Comparison of ENCODE assay signal across 15 cellular contexts in the genomic region with DNA sequence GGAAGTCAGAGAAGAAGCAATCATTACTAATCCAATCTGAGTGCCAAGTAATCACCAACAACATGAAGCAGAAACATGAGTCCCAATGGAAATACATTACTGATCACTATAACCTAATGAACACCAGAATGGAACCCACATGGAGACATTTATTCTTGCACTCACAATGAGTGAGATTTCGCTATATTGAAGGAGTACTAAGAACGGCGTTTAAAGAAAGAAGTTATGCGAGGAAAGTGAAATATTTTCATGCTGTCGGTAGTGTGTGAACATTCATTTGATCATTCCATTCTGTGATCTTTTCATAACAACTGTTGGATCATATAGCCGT.
DNase-seq lines count a peak whose midpoint lies in the region; ATAC-seq, FAIRE-seq and TF ChIP-seq lines count a peak whose summit lies in the region.
"Had no signal": no experiment of that assay in that cellular context is flagged by ENCODE, and none has a peak within 500 bp of the region (broad histone marks: within the 10 kb centered on the region; RNA-seq: fewer than 3 reads in every experiment).

No MANE protein-coding gene starts in this region.

- no peak for TF ChIP-seq RAD21 in HepG2 (CRISPR knock-in tag; IDR thresholded peaks at IDR 0.05)

- H3K9ac ChIP-seq in HepG2 (ENCODE audit: insufficient read depth, low read depth, low read length) (no peak overlapping the region), SK-N-MC (ENCODE audit: insufficient read length) (no peak overlapping the region)

- TF ChIP-seq POLR2A in HepG2 (IDR thresholded peaks at IDR 0.05; ENCODE audit: insufficient read depth in 1 of 2, low read depth in 2 of 2, low read length in 2 of 2) = no peak
- TF ChIP-seq POLR2A in right lobe of liver (IDR thresholded peaks at IDR 0.05) = no peak
- TF ChIP-seq POLR2A in suprapubic skin (IDR thresholded peaks at IDR 0.05) = no peak

- in situ Hi-C loops in HepG2 (cut with HindIII; ENCODE audit: extremely low pct_ligation_motif_present, low pct_unique_long_range_greater_than_20kb) = loop anchor here (25.0 kb wide), 1 partner anchor 731 kb away; no protein-coding TSS in a partner anchor

- 48% methylated on average over 6 of the region's 6 CpGs for WGBS in HepG2 (ENCODE audit: low lambda C conversion rate)
- 30% methylated on average over 6 of the region's 6 CpGs for WGBS in right lobe of liver (ENCODE audit: insufficient coverage, low coverage, low lambda C conversion rate, missing lambda C conversion rate)
- 77% methylated on average over 6 of the region's 6 CpGs for WGBS in suprapubic skin

- no peaks in the 10 kb centered on the region for H3K27me3 Mint-ChIP-seq in mesothelial cell of epicardium (ENCODE audit: low read depth)
- H3K27me3 Mint-ChIP-seq in naive thymus-derived CD8-positive, alpha-beta T cell = peaks cover 2 to 25% (median 6%) of the 10 kb centered on the region in 5 donors

- H3K79me2 ChIP-seq in HepG2 (ENCODE audit: insufficient read depth, low read length) = no peaks in the 10 kb centered on the region

- H3K4me3 ChIP-seq in HepG2 (replicated peaks in 1 of 3; ENCODE audit: insufficient read depth in 1 of 3, low read depth in 2 of 3, low read length in 3 of 3) (no peak overlapping the region), right lobe of liver (no peak overlapping the region), SK-N-MC (peak overlapping the region; percentile 34; the same call in 1 of the 2 replicates), suprapubic skin (no peak overlapping the region)
- H3K4me3 ChIP-seq: K562 had no signal

- FAIRE-seq in HepG2 (lab: Jason Lieb, UNC) = no peak
- FAIRE-seq: GM12892, K562 had no signal

- no peak for DNase-seq in HepG2 (ENCODE audit: low spot score)
- no peak for DNase-seq in right lobe of liver
- no peak for DNase-seq in SK-N-MC (ENCODE audit: low read depth, low spot score)
- no peak for DNase-seq in mesothelial cell of epicardium (ENCODE audit: low spot score in 2 of 2, unreplicated experiment in 2 of 2)
- no peak for DNase-seq in naive thymus-derived CD8-positive, alpha-beta T cell
- no peak for DNase-seq in suprapubic skin (ENCODE audit: low spot score in 2 of 2)
- DNase-seq: C1 segment of cervical spinal cord; CD4-positive, alpha-beta T cell; DND-41; GDM1; HCEC 1CT had no signal

- no TSS peak for BruUV-seq in HepG2 (replicated peaks; lab: Mats Ljungman, UMichigan)

- POLR2A ChIA-PET in HepG2 (lab: Yijun Ruan, JAX) = interaction anchor here (0.8 to 2.7 kb wide), 8 partner anchors 35 to 587 kb away, joined by 3 to 24 read pairs (median 6); a partner anchor contains a TSS
- POLR2A ChIA-PET in naive thymus-derived CD8-positive, alpha-beta T cell (lab: Charles Lee) = no interaction called here

- no peak overlapping the region for H3K4me3 Mint-ChIP-seq in mesothelial cell of epicardium
- H3K4me3 Mint-ChIP-seq in naive thymus-derived CD8-positive, alpha-beta T cell = no peak overlapping the region
- H3K4me3 Mint-ChIP-seq: B cell; CD4-positive, alpha-beta T cell had no signal

- intact Hi-C loops in HepG2 (cut with micrococcal nuclease; ENCODE audit: unreplicated experiment) = loop anchor here (2.0 to 10.0 kb wide), 4 partner anchors 20 to 404 kb away; no protein-coding TSS in a partner anchor
- intact Hi-C loops in right lobe of liver (cut with DNase I) = no loop called here

- peaks cover 12% of the 10 kb centered on the region for H3K9me3 Mint-ChIP-seq in mesothelial cell of epicardium
- no peaks in the 10 kb centered on the region for H3K9me3 Mint-ChIP-seq in naive thymus-derived CD8-positive, alpha-beta T cell
- H3K9me3 Mint-ChIP-seq: CD4-positive, alpha-beta T cell had no signal

- H3K9me3 ChIP-seq in HepG2 (ENCODE audit: low read length) (peaks cover 9% of the 10 kb centered on the region), right lobe of liver (no peaks in the 10 kb centered on the region), SK-N-MC (ENCODE audit: low read depth, low read length) (no peaks in the 10 kb centered on the region), suprapubic skin (no peaks in the 10 kb centered on the region)

- H3K36me3 Mint-ChIP-seq in mesothelial cell of epicardium = peaks cover 10% of the 10 kb centered on the region
- no peaks in the 10 kb centered on the region for H3K36me3 Mint-ChIP-seq in naive thymus-derived CD8-positive, alpha-beta T cell

- H4K20me1 ChIP-seq in HepG2 (ENCODE audit: insufficient read depth, low read length) = no peaks in the 10 kb centered on the region

- H3K4me1 Mint-ChIP-seq in mesothelial cell of epicardium = peaks cover 44% of the 10 kb centered on the region
- no peaks in the 10 kb centered on the region for H3K4me1 Mint-ChIP-seq in naive thymus-derived CD8-positive, alpha-beta T cell
- H3K4me1 Mint-ChIP-seq: B cell had no signal

- H3K27ac ChIP-seq in HepG2 (ENCODE audit: extremely low read length, insufficient read depth, low read length) (peak overlapping the region; percentile 75), right lobe of liver (peak overlapping the region in 1 of 3 donors; percentile 81), SK-N-MC (peak overlapping the region; percentile 79), suprapubic skin (no peak overlapping the region)

- H3K4me1 ChIP-seq in HepG2 (ENCODE audit: insufficient read depth, low read length) (peaks cover 61% of the 10 kb centered on the region), right lobe of liver (peaks cover 0 to 20% (median 10%) of the 10 kb centered on the region in 4 donors), suprapubic skin (no peaks in the 10 kb centered on the region)

- peak overlapping the region; percentile 97 for H3K27ac Mint-ChIP-seq in mesothelial cell of epicardium
- H3K27ac Mint-ChIP-seq in naive thymus-derived CD8-positive, alpha-beta T cell = no peak overlapping the region
- H3K27ac Mint-ChIP-seq: B cell; CD4-positive, alpha-beta T cell had no signal

- TF ChIP-seq CTCF in HepG2 (CRISPR knock-in tag; IDR thresholded peaks at IDR 0.05) (no peak), right lobe of liver (IDR thresholded peaks at IDR 0.05) (no peak), mesothelial cell of epicardium (IDR thresholded peaks at IDR 0.05; ENCODE audit: unreplicated experiment) (no peak), suprapubic skin (IDR thresholded peaks at IDR 0.05) (no peak)

- CTCF ChIA-PET in HepG2 (lab: Yijun Ruan, JAX; ENCODE audit: low intra/inter-chr PET ratio, low total read pairs) = no interaction called here

- H3K36me3 ChIP-seq in HepG2 (replicated peaks in 1 of 2; ENCODE audit: control insufficient read depth in 1 of 2, insufficient read depth in 2 of 2, low read length in 2 of 2) (no peaks in the 10 kb centered on the region), right lobe of liver (no peaks in the 10 kb centered on the region), SK-N-MC (ENCODE audit: insufficient read depth, low read length) (no peaks in the 10 kb centered on the region), suprapubic skin (no peaks in the 10 kb centered on the region)

- no peak overlapping the region; the same call in 1 of the 2 replicates for H3K4me2 ChIP-seq in HepG2 (ENCODE audit: low read depth, low read length)

- no peak for TF ChIP-seq EP300 in HepG2 (IDR thresholded peaks at IDR 0.05; ENCODE audit: low read depth in 2 of 2, low read length in 2 of 2)
- no peak for TF ChIP-seq EP300 in HepG2 (CRISPR knock-in tag; IDR thresholded peaks at IDR 0.05; ENCODE audit: borderline replicate concordance)
- TF ChIP-seq EP300 in suprapubic skin (IDR thresholded peaks at IDR 0.05) = no peak

- ATAC-seq in HepG2 = no peak; the same call in 2 of the 3 replicates
- no peak for ATAC-seq in right lobe of liver
- no peak for ATAC-seq in HG03095 (IDR thresholded peaks at IDR 0.05; ENCODE audit: unreplicated experiment)
- no peak for ATAC-seq in naive thymus-derived CD8-positive, alpha-beta T cell
- ATAC-seq: K562 had no signal

- H3K27me3 ChIP-seq in HepG2 (ENCODE audit: control insufficient read depth in 1 of 2, insufficient read depth in 2 of 2, low read length in 2 of 2) (no peaks in the 10 kb centered on the region), right lobe of liver (no peaks in the 10 kb centered on the region), suprapubic skin (no peaks in the 10 kb centered on the region)

- H2AFZ ChIP-seq in HepG2 (ENCODE audit: low read length) = no peak overlapping the region

TF ChIP-seq in HepG2, 621 proteins besides CTCF, POLR2A, EP300 and RAD21 (continues in another document):
- TF ChIP-seq SIN3B (IDR thresholded peaks at IDR 0.05; ENCODE audit: low read length) = no peak
- TF ChIP-seq KLF9 (CRISPR knock-in tag; IDR thresholded peaks at IDR 0.05; ENCODE audit: low read depth) = no peak
- TF ChIP-seq, protein P1, sequence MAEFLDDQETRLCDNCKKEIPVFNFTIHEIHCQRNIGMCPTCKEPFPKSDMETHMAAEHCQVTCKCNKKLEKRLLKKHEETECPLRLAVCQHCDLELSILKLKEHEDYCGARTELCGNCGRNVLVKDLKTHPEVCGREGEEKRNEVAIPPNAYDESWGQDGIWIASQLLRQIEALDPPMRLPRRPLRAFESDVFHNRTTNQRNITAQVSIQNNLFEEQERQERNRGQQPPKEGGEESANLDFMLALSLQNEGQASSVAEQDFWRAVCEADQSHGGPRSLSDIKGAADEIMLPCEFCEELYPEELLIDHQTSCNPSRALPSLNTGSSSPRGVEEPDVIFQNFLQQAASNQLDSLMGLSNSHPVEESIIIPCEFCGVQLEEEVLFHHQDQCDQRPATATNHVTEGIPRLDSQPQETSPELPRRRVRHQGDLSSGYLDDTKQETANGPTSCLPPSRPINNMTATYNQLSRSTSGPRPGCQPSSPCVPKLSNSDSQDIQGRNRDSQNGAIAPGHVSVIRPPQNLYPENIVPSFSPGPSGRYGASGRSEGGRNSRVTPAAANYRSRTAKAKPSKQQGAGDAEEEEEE (CRISPR knock-in tag; IDR thresholded peaks at IDR 0.05; ENCODE audit: borderline replicate concordance) = peak; percentile 69; the same call in 1 of the 2 replicates
- no peak for TF ChIP-seq ZNF674 (CRISPR knock-in tag; IDR thresholded peaks at IDR 0.05; ENCODE audit: low read depth)
- TF ChIP-seq MED1 (CRISPR knock-in tag; IDR thresholded peaks at IDR 0.05) = no peak
- TF ChIP-seq CCDC6 (CRISPR knock-in tag; IDR thresholded peaks at IDR 0.05) = 0 out of 2 replicates have a peak, but pooled peaks have one; percentile 15
- TF ChIP-seq, protein P2, sequence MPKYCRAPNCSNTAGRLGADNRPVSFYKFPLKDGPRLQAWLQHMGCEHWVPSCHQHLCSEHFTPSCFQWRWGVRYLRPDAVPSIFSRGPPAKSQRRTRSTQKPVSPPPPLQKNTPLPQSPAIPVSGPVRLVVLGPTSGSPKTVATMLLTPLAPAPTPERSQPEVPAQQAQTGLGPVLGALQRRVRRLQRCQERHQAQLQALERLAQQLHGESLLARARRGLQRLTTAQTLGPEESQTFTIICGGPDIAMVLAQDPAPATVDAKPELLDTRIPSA (CRISPR knock-in tag; IDR thresholded peaks at IDR 0.05; ENCODE audit: borderline replicate concordance) = no peak
- TF ChIP-seq ZNF12 (CRISPR knock-in tag; IDR thresholded peaks at IDR 0.05) = no peak
- TF ChIP-seq SCMH1 (CRISPR knock-in tag; IDR thresholded peaks at IDR 0.05; ENCODE audit: borderline replicate concordance) = no peak
- TF ChIP-seq ZFYVE20 (CRISPR knock-in tag; IDR thresholded peaks at IDR 0.05; ENCODE audit: borderline replicate concordance, low read depth) = no peak
- no peak for TF ChIP-seq HMG20B (CRISPR knock-in tag; conservative IDR thresholded peaks at IDR 0.05)
- no peak for TF ChIP-seq BRD4 (CRISPR knock-in tag; IDR thresholded peaks at IDR 0.05)
